ENCODE assay signal across 8 cellular contexts in genomic region chr7:91880413-91881241, GRCh38. TPM values are rescaled to one million over a fixed set of nuclear protein-coding genes. Genes with fewer than 3 reads are reported as not detected.
A peak's percentile ranks its signal among the peaks of the same experiment; 100 is the strongest.
DNase-seq lines count a peak whose midpoint lies in the region; ATAC-seq and TF ChIP-seq lines count a peak whose summit lies in the region.

TSS of gene MTERF1 (minus strand) at chr7:91880702. CDS start at chr7:91880083, 619 bp downstream.

- peak; percentile 80 for TF ChIP-seq CTCF in fibroblast of mammary gland (conservative IDR thresholded peaks at IDR 0.05; ENCODE audit: control insufficient read depth, insufficient read depth, low read depth, low read length)

- H3K27me3 Mint-ChIP-seq in activated T-helper 1 cell treated with anti-CD3 and anti-CD28 coated beads, Interleukin-12 subunit alpha, Interleukin-12 subunit beta, Interleukin-2, Interleukin-4 antibody, amounts not matched to agents 30 ng/mL and 10 ng/mL and 1 ng/mL, durations not matched to agents 14 hours and 24 hours and 36 hours (ENCODE audit: insufficient read depth): peaks cover 2% of the 10 kb centered on the region
- peaks cover 5 to 13% of the 10 kb centered on the region in 2 donors for H3K27me3 Mint-ChIP-seq in natural killer cell treated with Interleukin-12 subunit alpha and Interleukin-12 subunit beta and Interleukin-15 and Interleukin-18, amount 100 ng/mL, for 72 hours

- H3K9me2 ChIP-seq in GM23248 (ENCODE audit: insufficient read depth): no peaks in the 10 kb centered on the region

- H3K4me1 ChIP-seq in GM23248 (ENCODE audit: insufficient read depth): peaks cover 12% of the 10 kb centered on the region

- peaks cover 37% of the 10 kb centered on the region for H3K4me1 Mint-ChIP-seq in activated T-helper 1 cell treated with anti-CD3 and anti-CD28 coated beads, Interleukin-12 subunit alpha, Interleukin-12 subunit beta, Interleukin-2, Interleukin-4 antibody, amounts not matched to agents 30 ng/mL and 10 ng/mL and 1 ng/mL, durations not matched to agents 14 hours and 24 hours and 36 hours (ENCODE audit: low read depth)
- peaks cover 31 to 44% of the 10 kb centered on the region in 2 donors for H3K4me1 Mint-ChIP-seq in natural killer cell treated with Interleukin-12 subunit alpha and Interleukin-12 subunit beta and Interleukin-15 and Interleukin-18, amount 100 ng/mL, for 72 hours (ENCODE audit: low read depth in 2 of 2)

- intact Hi-C loops in activated T-helper 1 cell treated with anti-CD3 and anti-CD28 coated beads, Interleukin-12 subunit alpha, Interleukin-12 subunit beta, Interleukin-2, Interleukin-4 antibody, amounts not matched to agents 30 ng/mL and 10 ng/mL and 1 ng/mL, durations not matched to agents 14 hours and 24 hours and 36 hours (cut with micrococcal nuclease): loop anchor here (1.0 to 5.0 kb wide), 7 partner anchors 50 to 616 kb away; partner anchors contain the start of genes AKAP9, ANKIB1, CYP51A1 and FZD1

- DNase-seq in EH (ENCODE audit: low read depth): peak; percentile 92
- DNase-seq in GM23248: peak; percentile 97
- DNase-seq in Kasumi-1 (lab: John Stamatoyannopoulos, UW): peak; percentile 74 to 85
- peak; percentile 91 for DNase-seq in RPMI7951 (ENCODE audit: low read depth)
- DNase-seq in activated T-helper 1 cell treated with anti-CD3 and anti-CD28 coated beads, Interleukin-12 subunit alpha, Interleukin-12 subunit beta, Interleukin-2, Interleukin-4 antibody, amounts not matched to agents 30 ng/mL and 10 ng/mL and 1 ng/mL, durations not matched to agents 14 hours and 24 hours and 36 hours (ENCODE audit: low spot score): peak; percentile 85
- peak; percentile 89 for DNase-seq in fibroblast of mammary gland (ENCODE audit: low read depth)
- DNase-seq in natural killer cell treated with Interleukin-12 subunit alpha and Interleukin-12 subunit beta and Interleukin-15 and Interleukin-18, amount 100 ng/mL, for 72 hours (ENCODE audit: low spot score): peak; percentile 94
- DNase-seq in stimulated activated naive CD8-positive, alpha-beta T cell treated with anti-CD3 and anti-CD28 coated beads, Interleukin-15, Interleukin-2, amounts not matched to agents 100 U/mL and 50 U/mL, for 24 hours: peak; percentile 96

- peak within 1 kb of the TSS; percentile 97 for H2AFZ ChIP-seq in GM23248

- no peaks in the 10 kb centered on the region for H3F3A ChIP-seq in GM23248 (ENCODE audit: insufficient read depth)

- peak; percentile 99 for ATAC-seq in natural killer cell treated with Interleukin-12 subunit alpha and Interleukin-12 subunit beta and Interleukin-15 and Interleukin-18, amount 100 ng/mL, for 72 hours
- ATAC-seq in stimulated activated naive CD8-positive, alpha-beta T cell treated with anti-CD3 and anti-CD28 coated beads, Interleukin-15, Interleukin-2, amounts not matched to agents 100 U/mL and 50 U/mL, for 24 hours: peak; percentile 100

- H4K20me1 ChIP-seq in GM23248 (ENCODE audit: insufficient read depth): no peaks in the 10 kb centered on the region

- H3K4me3 Mint-ChIP-seq in activated T-helper 1 cell treated with anti-CD3 and anti-CD28 coated beads, Interleukin-12 subunit alpha, Interleukin-12 subunit beta, Interleukin-2, Interleukin-4 antibody, amounts not matched to agents 30 ng/mL and 10 ng/mL and 1 ng/mL, durations not matched to agents 14 hours and 24 hours and 36 hours: peak within 1 kb of the TSS; percentile 99
- peak within 1 kb of the TSS; percentile 96 for H3K4me3 Mint-ChIP-seq in natural killer cell treated with Interleukin-12 subunit alpha and Interleukin-12 subunit beta and Interleukin-15 and Interleukin-18, amount 100 ng/mL, for 72 hours

- H3K9me3 ChIP-seq in GM23248 (ENCODE audit: low read depth): no peaks in the 10 kb centered on the region

- WGBS in GM23248 (ENCODE audit: low coverage in 1 of 2, low lambda C conversion rate in 2 of 2, missing lambda C conversion rate in 2 of 2), 2 experiments: 1 to 2% methylated on average over 40 to 43 of the region's 43 CpGs

- H3K4me2 ChIP-seq in GM23248 (ENCODE audit: unreplicated experiment): peak within 1 kb of the TSS; percentile 96

- peak within 1 kb of the TSS; percentile 90 for H3K4me3 ChIP-seq in GM23248
- peak within 1 kb of the TSS; percentile 81 for H3K4me3 ChIP-seq in fibroblast of mammary gland (ENCODE audit: control insufficient read depth, low read depth, low read length)

- peak within 1 kb of the TSS; percentile 98 for H3K27ac Mint-ChIP-seq in activated T-helper 1 cell treated with anti-CD3 and anti-CD28 coated beads, Interleukin-12 subunit alpha, Interleukin-12 subunit beta, Interleukin-2, Interleukin-4 antibody, amounts not matched to agents 30 ng/mL and 10 ng/mL and 1 ng/mL, durations not matched to agents 14 hours and 24 hours and 36 hours
- peak within 1 kb of the TSS; percentile 88 to 93 for H3K27ac Mint-ChIP-seq in natural killer cell treated with Interleukin-12 subunit alpha and Interleukin-12 subunit beta and Interleukin-15 and Interleukin-18, amount 100 ng/mL, for 72 hours

- H3K27me3 ChIP-seq in GM23248 (replicated peaks; ENCODE audit: insufficient read depth): no peaks in the 10 kb centered on the region

- 0 out of 2 replicates have a peak, but pooled peaks cover 4% of the 10 kb centered on the region for H3K36me3 ChIP-seq in GM23248 (ENCODE audit: low read depth)

- in situ Hi-C loops in GM23248 (cut with MboI): no loop called here

- H3K9me3 Mint-ChIP-seq in activated T-helper 1 cell treated with anti-CD3 and anti-CD28 coated beads, Interleukin-12 subunit alpha, Interleukin-12 subunit beta, Interleukin-2, Interleukin-4 antibody, amounts not matched to agents 30 ng/mL and 10 ng/mL and 1 ng/mL, durations not matched to agents 14 hours and 24 hours and 36 hours: no peaks in the 10 kb centered on the region
- H3K9me3 Mint-ChIP-seq in natural killer cell treated with Interleukin-12 subunit alpha and Interleukin-12 subunit beta and Interleukin-15 and Interleukin-18, amount 100 ng/mL, for 72 hours: no peaks in the 10 kb centered on the region

- peaks cover 49% of the 10 kb centered on the region for H3K79me2 ChIP-seq in GM23248 (ENCODE audit: insufficient read depth)

- peak within 1 kb of the TSS; percentile 88 for H3K9ac ChIP-seq in GM23248

- peak within 1 kb of the TSS; percentile 21 for H3K27ac ChIP-seq in GM23248

- peaks cover 26% of the 10 kb centered on the region for H3K36me3 Mint-ChIP-seq in activated T-helper 1 cell treated with anti-CD3 and anti-CD28 coated beads, Interleukin-12 subunit alpha, Interleukin-12 subunit beta, Interleukin-2, Interleukin-4 antibody, amounts not matched to agents 30 ng/mL and 10 ng/mL and 1 ng/mL, durations not matched to agents 14 hours and 24 hours and 36 hours (ENCODE audit: low read depth)
- peaks cover 23% of the 10 kb centered on the region for H3K36me3 Mint-ChIP-seq in natural killer cell treated with Interleukin-12 subunit alpha and Interleukin-12 subunit beta and Interleukin-15 and Interleukin-18, amount 100 ng/mL, for 72 hours

RNA-seq across cellular contexts. Expression of gene MTERF1, which starts in this region (rescaled TPM):
- 4.0 and 7.1 TPM in 2 replicates for total RNA-seq in GM23248 (2014; rRNA removed; shearing (Covaris generic))
- 9.2 and 9.7 TPM in 2 replicates for polyA plus RNA-seq in GM23248 (2016; fragmentation: Nextera tagmentation; extraction: Ambion mirVana)
- 12.8 and 15.9 TPM in 2 replicates for total RNA-seq in RPMI7951 (2014; rRNA removed; shearing (Covaris generic))
- total RNA-seq in activated T-helper 1 cell treated with anti-CD3 and anti-CD28 coated beads, Interleukin-12 subunit alpha, Interleukin-12 subunit beta, Interleukin-2, Interleukin-4 antibody, amounts not matched to agents 30 ng/mL and 10 ng/mL and 1 ng/mL, durations not matched to agents 14 hours and 24 hours and 36 hours: 19.3 and 20.4 TPM in 2 replicates
- 10 to 100 TPM; 22.5 to 23.1 TPM for total RNA-seq in natural killer cell treated with Interleukin-12 subunit alpha and Interleukin-12 subunit beta and Interleukin-15 and Interleukin-18, amount 100 ng/mL, for 72 hours

Comparison
In these comparisons a context has a peak if more than half of its experiments do, and no peak if none do; other contexts are left out.
1. Peak in every context shown above with its lines: DNase-seq, ATAC-seq, H3K4me3 ChIP-seq and H3K27ac ChIP-seq.